Comparison of ENCODE assay signal across 1 cellular context in the genomic region with DNA sequence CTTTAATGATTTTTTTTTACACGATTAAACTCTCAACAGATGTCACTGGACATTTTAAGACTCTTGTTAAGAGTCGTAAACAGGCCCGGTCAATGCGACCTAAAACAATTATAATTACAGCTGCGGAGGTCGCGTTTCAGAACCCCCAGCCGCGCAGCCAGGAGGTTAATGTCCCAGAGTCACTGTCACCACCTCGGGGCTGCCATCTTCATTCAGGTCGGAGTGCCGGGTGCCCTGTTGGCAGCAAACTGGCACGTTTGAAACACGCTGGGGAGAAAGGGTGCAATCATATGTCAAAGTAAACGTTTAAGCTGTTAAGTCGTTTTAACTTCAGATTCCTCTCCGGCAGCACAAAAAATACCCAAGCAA.
TF ChIP-seq lines count a peak whose summit lies in the region.

No MANE protein-coding gene starts in this region.

TF ChIP-seq in GM23338, 12 proteins besides CTCF, POLR2A, EP300 and RAD21 (continued from another document):
- TF ChIP-seq, protein P1, sequence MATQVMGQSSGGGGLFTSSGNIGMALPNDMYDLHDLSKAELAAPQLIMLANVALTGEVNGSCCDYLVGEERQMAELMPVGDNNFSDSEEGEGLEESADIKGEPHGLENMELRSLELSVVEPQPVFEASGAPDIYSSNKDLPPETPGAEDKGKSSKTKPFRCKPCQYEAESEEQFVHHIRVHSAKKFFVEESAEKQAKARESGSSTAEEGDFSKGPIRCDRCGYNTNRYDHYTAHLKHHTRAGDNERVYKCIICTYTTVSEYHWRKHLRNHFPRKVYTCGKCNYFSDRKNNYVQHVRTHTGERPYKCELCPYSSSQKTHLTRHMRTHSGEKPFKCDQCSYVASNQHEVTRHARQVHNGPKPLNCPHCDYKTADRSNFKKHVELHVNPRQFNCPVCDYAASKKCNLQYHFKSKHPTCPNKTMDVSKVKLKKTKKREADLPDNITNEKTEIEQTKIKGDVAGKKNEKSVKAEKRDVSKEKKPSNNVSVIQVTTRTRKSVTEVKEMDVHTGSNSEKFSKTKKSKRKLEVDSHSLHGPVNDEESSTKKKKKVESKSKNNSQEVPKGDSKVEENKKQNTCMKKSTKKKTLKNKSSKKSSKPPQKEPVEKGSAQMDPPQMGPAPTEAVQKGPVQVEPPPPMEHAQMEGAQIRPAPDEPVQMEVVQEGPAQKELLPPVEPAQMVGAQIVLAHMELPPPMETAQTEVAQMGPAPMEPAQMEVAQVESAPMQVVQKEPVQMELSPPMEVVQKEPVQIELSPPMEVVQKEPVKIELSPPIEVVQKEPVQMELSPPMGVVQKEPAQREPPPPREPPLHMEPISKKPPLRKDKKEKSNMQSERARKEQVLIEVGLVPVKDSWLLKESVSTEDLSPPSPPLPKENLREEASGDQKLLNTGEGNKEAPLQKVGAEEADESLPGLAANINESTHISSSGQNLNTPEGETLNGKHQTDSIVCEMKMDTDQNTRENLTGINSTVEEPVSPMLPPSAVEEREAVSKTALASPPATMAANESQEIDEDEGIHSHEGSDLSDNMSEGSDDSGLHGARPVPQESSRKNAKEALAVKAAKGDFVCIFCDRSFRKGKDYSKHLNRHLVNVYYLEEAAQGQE (IDR thresholded peaks at IDR 0.05; ENCODE audit: unreplicated experiment), result no peak
- TF ChIP-seq ETS1 (IDR thresholded peaks at IDR 0.05) (no peak), NANOG (IDR thresholded peaks at IDR 0.05; ENCODE audit: borderline replicate concordance) (no peak), STAT1 (IDR thresholded peaks at IDR 0.05; ENCODE audit: unreplicated experiment) (no peak), ZNF114 (CRISPR knock-in tag; IDR thresholded peaks at IDR 0.05) (no peak)
TF ChIP-seq in GM23338: peak in this region for 0.
